8 cellular contexts compared by ENCODE assay signal in the genomic region with DNA sequence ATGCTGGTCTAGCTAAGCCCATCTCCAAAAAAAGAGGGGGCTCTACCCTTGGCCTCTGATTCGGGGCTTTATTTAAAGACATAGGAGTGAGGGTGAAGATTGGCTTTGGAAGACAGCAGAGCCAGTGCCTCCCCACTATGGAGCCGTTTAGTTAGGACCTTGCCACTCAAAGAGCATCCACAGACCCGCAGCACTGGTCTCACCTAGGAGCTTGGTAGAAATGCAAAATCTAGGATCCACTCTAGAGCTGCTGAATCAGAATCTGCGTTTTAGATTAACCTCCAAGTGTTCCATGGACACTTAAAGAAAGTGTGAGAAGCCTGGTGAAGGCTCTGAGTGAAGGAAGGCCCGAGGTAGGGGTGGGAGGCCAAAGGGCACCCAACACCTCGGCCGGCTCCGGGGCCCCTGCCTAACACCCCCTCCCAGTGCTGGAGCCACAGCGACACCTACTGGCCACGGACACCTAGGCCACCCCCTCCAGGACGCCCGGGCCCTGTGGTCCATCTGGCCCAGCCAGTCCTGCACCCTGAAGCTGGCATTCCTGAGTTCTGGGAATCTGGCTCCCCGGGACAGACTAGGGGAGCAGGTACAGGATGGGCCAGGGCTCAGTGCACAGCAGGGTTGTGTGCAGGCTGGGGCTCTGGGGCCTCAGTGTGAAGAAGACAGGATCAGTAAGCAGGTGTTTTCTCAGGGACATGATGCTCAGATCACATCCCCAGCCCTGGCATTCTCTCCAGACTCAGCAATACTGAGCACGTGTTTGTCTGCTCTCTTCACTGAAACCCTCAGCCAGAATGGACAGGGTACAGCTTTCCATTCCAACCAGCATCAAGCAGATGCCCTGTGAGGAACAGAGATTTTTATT.
DNase-seq lines count a peak whose midpoint lies in the region; ATAC-seq, FAIRE-seq and TF ChIP-seq lines count a peak whose summit lies in the region.

No MANE protein-coding gene starts in this region.

- no peak for TF ChIP-seq POLR2A in H1 (IDR thresholded peaks at IDR 0.05; ENCODE audit: control extremely low read depth in 1 of 2, low read depth in 2 of 2, low read length in 2 of 2)

- H3K18ac ChIP-seq in H1 (ENCODE audit: extremely low read depth, low read length) = peak overlapping the region; percentile 52

- H2BK5ac ChIP-seq in H1 (ENCODE audit: low read depth, low read length) = no peak overlapping the region

- H4K8ac ChIP-seq in H1 (ENCODE audit: extremely low read depth, insufficient read depth, low read length) = no peak overlapping the region

- no peak overlapping the region; the same call in 1 of the 2 replicates for H2BK12ac ChIP-seq in H1 (ENCODE audit: low read depth, low read length)

- 27% methylated on average over 14 of the region's 14 CpGs; no CpG with 5 or more reads in 1 of the 2 experiments for WGBS in H1 (ENCODE audit: extremely low coverage in 1 of 2, insufficient coverage in 1 of 2, insufficient read length in 1 of 2, insufficient replicate concordance in 2 of 2, low coverage in 1 of 2, low lambda C conversion rate in 2 of 2, missing lambda C conversion rate in 1 of 2), 2 experiments

- no peak overlapping the region for H3K56ac ChIP-seq in H1 (replicated peaks; ENCODE audit: insufficient read length, low read depth, low read length)

- peaks cover 6% of the 10 kb centered on the region; the same call in 1 of the 2 replicates for H3K23me2 ChIP-seq in H1 (ENCODE audit: low read depth, low read length)

- no peak overlapping the region for H3K4me2 ChIP-seq in H1 (ENCODE audit: insufficient read depth in 1 of 2, low read depth in 2 of 2, low read length in 2 of 2)

- no peak overlapping the region for H2BK120ac ChIP-seq in H1 (replicated peaks; ENCODE audit: low read depth, low read length)

- H2BK20ac ChIP-seq in H1 (ENCODE audit: low read length) = peak overlapping the region; percentile 40; the same call in 1 of the 2 replicates

- H3K9me3 ChIP-seq in H1 (ENCODE audit: insufficient read depth in 2 of 2, low read depth in 1 of 2, low read length in 1 of 2) = no peaks in the 10 kb centered on the region

- FAIRE-seq in H1 (lab: Jason Lieb, UNC) = no peak

- H3K79me1 ChIP-seq in H1 (ENCODE audit: low read depth, low read length) = peaks cover 1% of the 10 kb centered on the region

- peaks cover 12 to 23% (median 19%) of the 10 kb centered on the region in 4 experiments for H3K4me1 ChIP-seq in H1 (replicated peaks in 1 of 4; ENCODE audit: control insufficient read depth in 3 of 4, insufficient read depth in 4 of 4, low read length in 3 of 4)

- no peaks in the 10 kb centered on the region for H3K27me3 ChIP-seq in H1 (replicated peaks in 1 of 4; ENCODE audit: control insufficient read depth in 3 of 4, extremely low read depth in 1 of 4, insufficient read depth in 3 of 4, low read length in 3 of 4)

- H3K14ac ChIP-seq in H1 (ENCODE audit: insufficient read length) = no peak overlapping the region

- H3K36me3 ChIP-seq in H1 (ENCODE audit: control insufficient read depth in 2 of 4, insufficient read depth in 4 of 4, low read length in 3 of 4) = no peaks in the 10 kb centered on the region

- H3K9ac ChIP-seq in H1 (replicated peaks in 1 of 4; ENCODE audit: extremely low read depth in 1 of 4, low read depth in 3 of 4, low read length in 3 of 4) = no peak overlapping the region

- H4K20me1 ChIP-seq in H1 (replicated peaks in 1 of 2; ENCODE audit: control insufficient read depth in 1 of 2, insufficient read depth in 2 of 2, low read length in 2 of 2) = no peaks in the 10 kb centered on the region

- no peak overlapping the region for H4K91ac ChIP-seq in H1 (replicated peaks; ENCODE audit: insufficient read length, low read length)

- ATAC-seq in HG02759 (IDR thresholded peaks at IDR 0.05; ENCODE audit: unreplicated experiment) = peak; percentile 63
- no peak for ATAC-seq in GM21529 (IDR thresholded peaks at IDR 0.05; ENCODE audit: unreplicated experiment)

- no peak overlapping the region for H2AFZ ChIP-seq in H1 (ENCODE audit: low read length)

- POLR2A ChIA-PET in H1 (lab: Charles Lee; ENCODE audit: partially characterized antibody) = interaction anchor here (0.6 to 1.4 kb wide), 6 partner anchors 53 to 378 kb away, joined by 3 to 4 read pairs (median 3); partner anchors contain the start of gene RNU5D-1

- H3K4ac ChIP-seq in H1 (replicated peaks; ENCODE audit: insufficient read length, low read depth, low read length) = no peak overlapping the region

- DNase-seq in DMS153 treated with DMSO at 0.1 percent for 48 hours (lab: John Stamatoyannopoulos, UW; ENCODE audit: unreplicated experiment) = peak; percentile 61
- DNase-seq in NCI-H69 (lab: John Stamatoyannopoulos, UW) = peak; percentile 69
- DNase-seq in activated CD8-positive, alpha-beta memory T cell treated with anti-CD3 and anti-CD28 coated beads for 24 hours = peak; percentile 92
- peak; percentile 39 to 98 for DNase-seq in H1 (ENCODE audit: low read depth in 1 of 2, low spot score in 2 of 2)
- DNase-seq in middle frontal gyrus (ENCODE audit: extremely low spot score, low spot score) = peak; percentile 36
- DNase-seq in stimulated activated CD8-positive, alpha-beta memory T cell treated with anti-CD3 and anti-CD28 coated beads, Interleukin-4, amount 100 ng/mL, for 24 hours (ENCODE audit: low read depth) = peak; percentile 71

- no peak overlapping the region for H3K27ac ChIP-seq in H1 (ENCODE audit: low read depth, low read length)

- H3K4me3 ChIP-seq in H1 (ENCODE audit: extremely low read depth in 1 of 4, insufficient read depth in 2 of 4, low read depth in 3 of 4, low read length in 4 of 4) = no peak overlapping the region

- no peak overlapping the region for H2AK5ac ChIP-seq in H1 (ENCODE audit: low read depth, low read length)

- H4K5ac ChIP-seq in H1 (ENCODE audit: insufficient read length, low read depth, low read length) = no peak overlapping the region

- H3K79me2 ChIP-seq in H1 (ENCODE audit: control insufficient read depth in 1 of 2, insufficient read depth in 2 of 2, low read length in 2 of 2) = no peaks in the 10 kb centered on the region

- CTCF ChIA-PET in H1 (lab: Charles Lee; ENCODE audit: partially characterized antibody) = interaction anchor here (0.5 to 8.0 kb wide), 79 partner anchors 9 to 696 kb away, joined by 3 to 112 read pairs (median 4); no protein-coding TSS in a partner anchor

- TF ChIP-seq CTCF in H1 (IDR thresholded peaks at IDR 0.05; ENCODE audit: control extremely low read depth in 1 of 3, insufficient read depth in 1 of 3, low read depth in 1 of 3, low read length in 3 of 3) = peak; percentile 94 to 98 (median 96)

- no peak overlapping the region for H2BK15ac ChIP-seq in H1 (ENCODE audit: low read length)

- no peak overlapping the region for H3K23ac ChIP-seq in H1 (ENCODE audit: insufficient read length)

- TF ChIP-seq RAD21 in H1 (IDR thresholded peaks at IDR 0.05 in 1 of 2, conservative IDR thresholded peaks at IDR 0.05 in 1 of 2; ENCODE audit: low read depth in 2 of 2, low read length in 2 of 2) = peak; percentile 99

- TF ChIP-seq EP300 in H1 (IDR thresholded peaks at IDR 0.05; ENCODE audit: borderline replicate concordance in 1 of 2, low read depth in 2 of 2, low read length in 2 of 2) = no peak

TF ChIP-seq in H1, 55 proteins besides CTCF, POLR2A, EP300 and RAD21:
- TF ChIP-seq SAP30 (IDR thresholded peaks at IDR 0.05; ENCODE audit: insufficient read depth, insufficient replicate concordance, low read length) = no peak
- peak; percentile 53 for TF ChIP-seq TEAD4 (IDR thresholded peaks at IDR 0.05; ENCODE audit: low read depth, low read length)
- no peak for TF ChIP-seq NRF1 (IDR thresholded peaks at IDR 0.05; ENCODE audit: low read depth, low read length)
- TF ChIP-seq SIX5 (IDR thresholded peaks at IDR 0.05; ENCODE audit: low read depth, low read length) = no peak
- no peak for TF ChIP-seq KDM5A (IDR thresholded peaks at IDR 0.05; ENCODE audit: low read length)
- no peak for TF ChIP-seq RNF2 (IDR thresholded peaks at IDR 0.05; ENCODE audit: borderline replicate concordance, low read depth, low read length, missing control alignments, poor library complexity, severe bottlenecking)
- TF ChIP-seq GABPA (IDR thresholded peaks at IDR 0.05; ENCODE audit: borderline replicate concordance, insufficient read depth, low read length) = no peak
- TF ChIP-seq, protein P1, sequence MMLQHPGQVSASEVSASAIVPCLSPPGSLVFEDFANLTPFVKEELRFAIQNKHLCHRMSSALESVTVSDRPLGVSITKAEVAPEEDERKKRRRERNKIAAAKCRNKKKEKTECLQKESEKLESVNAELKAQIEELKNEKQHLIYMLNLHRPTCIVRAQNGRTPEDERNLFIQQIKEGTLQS (IDR thresholded peaks at IDR 0.05; ENCODE audit: insufficient read depth, low read depth, low read length) = no peak
- TF ChIP-seq JUN (IDR thresholded peaks at IDR 0.05; ENCODE audit: low read depth, low read length) = no peak
- TF ChIP-seq CHD2 (IDR thresholded peaks at IDR 0.05; ENCODE audit: low read length) = 0 out of 2 replicates have a peak, but pooled peaks have one; percentile 17
- TF ChIP-seq EZH2 (IDR thresholded peaks at IDR 0.05; ENCODE audit: low read depth, low read length, severe bottlenecking) = no peak
- TF ChIP-seq YY1 (IDR thresholded peaks at IDR 0.05; ENCODE audit: low read depth, low read length) = 0 out of 2 replicates have a peak, but pooled peaks have one; percentile 8
- no peak for TF ChIP-seq KDM1A (IDR thresholded peaks at IDR 0.05; ENCODE audit: borderline replicate concordance, low read length)
- 0 out of 2 replicates have a peak, but pooled peaks have one; percentile 34 for TF ChIP-seq MAX (IDR thresholded peaks at IDR 0.05)

Comparison
In these comparisons a context has a peak if more than half of its experiments do, and no peak if none do; other contexts are left out.
1. DNase-seq: peak in every context shown above with its lines; median percentile 92 in activated CD8-positive, alpha-beta memory T cell treated with anti-CD3 and anti-CD28 coated beads for 24 hours; 71 in stimulated activated CD8-positive, alpha-beta memory T cell treated with anti-CD3 and anti-CD28 coated beads, Interleukin-4, amount 100 ng/mL, for 24 hours; 69 in NCI-H69; 68 in H1; 61 in DMS153 treated with DMSO at 0.1 percent for 48 hours; 36 in middle frontal gyrus.